ENCODE assay signal across 8 cellular contexts in genomic region chr10:60573342-60573741, GRCh38.
DNase-seq lines count a peak whose midpoint lies in the region; ATAC-seq, FAIRE-seq and TF ChIP-seq lines count a peak whose summit lies in the region.

No MANE protein-coding gene starts in this region.

- no peak for TF ChIP-seq POLR2A in upper lobe of left lung (IDR thresholded peaks at IDR 0.05)

- H3K4me1 ChIP-seq in upper lobe of left lung, result peaks cover 4 to 9% (median 6%) of the 10 kb centered on the region in 4 donors

- no peaks in the 10 kb centered on the region for H3K36me3 ChIP-seq in upper lobe of left lung

- H3K9me3 ChIP-seq in upper lobe of left lung, result no peaks in the 10 kb centered on the region

- H3K4me1 Mint-ChIP-seq in effector memory CD8-positive, alpha-beta T cell (ENCODE audit: low read depth in 2 of 2), result peaks cover 19 to 24% of the 10 kb centered on the region in 2 donors

- WGBS in upper lobe of left lung, 2 donors, result 75 to 79% methylated on average over 1 of the region's 1 CpG

- no peak for TF ChIP-seq CTCF in upper lobe of left lung (IDR thresholded peaks at IDR 0.05)

- DNase-seq in RCC 7860 (ENCODE audit: low spot score), result peak; percentile 13
- DNase-seq in effector memory CD8-positive, alpha-beta T cell, result no peak
- peak; percentile 78 for DNase-seq in stimulated activated CD4-positive, alpha-beta T cell treated with anti-CD3 and anti-CD28 coated beads, Interleukin-15, amount 100 ng/mL, for 24 hours
- DNase-seq in upper lobe of left lung, result no peak
- DNase-seq in AG08395 (ENCODE audit: low spot score), result no peak
- no peak for DNase-seq in NCI-H1105 (lab: John Stamatoyannopoulos, UW)
- DNase-seq in KG1 (lab: John Stamatoyannopoulos, UW), result no peak

- TF ChIP-seq EP300 in upper lobe of left lung (IDR thresholded peaks at IDR 0.05), result no peak

- no peak overlapping the region for H3K27ac ChIP-seq in upper lobe of left lung

- no peaks in the 10 kb centered on the region for H3K27me3 Mint-ChIP-seq in effector memory CD8-positive, alpha-beta T cell

- ATAC-seq in GM19468 (IDR thresholded peaks at IDR 0.05; ENCODE audit: extremely low read depth, unreplicated experiment), result peak; percentile 57
- peak; percentile 69 for ATAC-seq in effector memory CD8-positive, alpha-beta T cell (replicated peaks)
- ATAC-seq in upper lobe of left lung (ENCODE audit: low FRiP score in 2 of 2), result no peak

- H3K27me3 ChIP-seq in upper lobe of left lung, result no peaks in the 10 kb centered on the region

- peak overlapping the region; percentile 70 to 71 for H3K4me3 Mint-ChIP-seq in effector memory CD8-positive, alpha-beta T cell

- no peaks in the 10 kb centered on the region for H3K36me3 Mint-ChIP-seq in effector memory CD8-positive, alpha-beta T cell (ENCODE audit: insufficient read depth)

- no peak overlapping the region for H3K4me3 ChIP-seq in upper lobe of left lung

- no peak for FAIRE-seq in RCC 7860 (lab: Jason Lieb, UNC)

- H3K27ac Mint-ChIP-seq in effector memory CD8-positive, alpha-beta T cell, result peak overlapping the region in 1 of 2 donors; percentile 86

- no peaks in the 10 kb centered on the region for H3K9me3 Mint-ChIP-seq in effector memory CD8-positive, alpha-beta T cell

Comparison
In these comparisons a context has a peak if more than half of its experiments do, and no peak if none do; other contexts are left out.
1. ATAC-seq: peak in GM19468 (single experiment) and effector memory CD8-positive, alpha-beta T cell (single experiment); none in upper lobe of left lung (0 of 2).
2. DNase-seq: peak in RCC 7860 (single experiment) and stimulated activated CD4-positive, alpha-beta T cell treated with anti-CD3 and anti-CD28 coated beads, Interleukin-15, amount 100 ng/mL, for 24 hours (single experiment); none in effector memory CD8-positive, alpha-beta T cell (0 of 3), upper lobe of left lung (0 of 2), AG08395 (single experiment), NCI-H1105 (single experiment) and KG1 (single experiment).